ENCODE assay signal across 9 cellular contexts in genomic region chr17:82339634-82340580, GRCh38. TPM values are rescaled to one million over a fixed set of nuclear protein-coding genes. Genes with fewer than 3 reads are reported as not detected.
DNase-seq lines count a peak whose midpoint lies in the region; ATAC-seq and TF ChIP-seq lines count a peak whose summit lies in the region.
"Had no signal": no experiment of that assay in that cellular context is flagged by ENCODE, and none has a peak within 500 bp of the region (broad histone marks: within the 10 kb centered on the region; RNA-seq: fewer than 3 reads in every experiment).

No MANE protein-coding gene starts in this region.

- intact Hi-C loops in activated CD4-positive, alpha-beta memory T cell treated with anti-CD3 and anti-CD28 coated beads for 36 hours (cut with micrococcal nuclease), result no loop called here

- TF ChIP-seq CTCF in cardiac fibroblast (IDR thresholded peaks at IDR 0.05; ENCODE audit: low read depth, low read length) (no peak), mesothelial cell of epicardium (IDR thresholded peaks at IDR 0.05; ENCODE audit: unreplicated experiment) (no peak), upper lobe of left lung (IDR thresholded peaks at IDR 0.05) (no peak)

- no peak for TF ChIP-seq EP300 in upper lobe of left lung (IDR thresholded peaks at IDR 0.05)

- ATAC-seq in upper lobe of left lung (ENCODE audit: low FRiP score in 2 of 2) (peak in 1 of 2 donors; percentile 28), GM21526 (IDR thresholded peaks at IDR 0.05; ENCODE audit: low FRiP score, unreplicated experiment) (no peak)
- ATAC-seq: activated T-cell treated with anti-CD3 and anti-CD28 coated beads, Interleukin-2, amount 50 U/mL, for 4 hours had no signal

- H3K27ac Mint-ChIP-seq in mesothelial cell of epicardium, result peak overlapping the region; percentile 98
- no peak overlapping the region for H3K27ac Mint-ChIP-seq in activated CD4-positive, alpha-beta memory T cell treated with anti-CD3 and anti-CD28 coated beads for 36 hours

- peaks cover 4% of the 10 kb centered on the region for H3K36me3 Mint-ChIP-seq in mesothelial cell of epicardium
- no peaks in the 10 kb centered on the region for H3K36me3 Mint-ChIP-seq in activated CD4-positive, alpha-beta memory T cell treated with anti-CD3 and anti-CD28 coated beads for 36 hours

- H3K27me3 Mint-ChIP-seq in mesothelial cell of epicardium (ENCODE audit: low read depth), result peaks cover 4% of the 10 kb centered on the region
- no peaks in the 10 kb centered on the region for H3K27me3 Mint-ChIP-seq in activated CD4-positive, alpha-beta memory T cell treated with anti-CD3 and anti-CD28 coated beads for 36 hours

- peaks cover 33% of the 10 kb centered on the region for H3K4me1 Mint-ChIP-seq in mesothelial cell of epicardium
- H3K4me1 Mint-ChIP-seq in activated CD4-positive, alpha-beta memory T cell treated with anti-CD3 and anti-CD28 coated beads for 36 hours (ENCODE audit: low read depth), result peaks cover 19% of the 10 kb centered on the region

- no peaks in the 10 kb centered on the region for H3K36me3 ChIP-seq in upper lobe of left lung

- H3K4me3 ChIP-seq in cardiac fibroblast (replicated peaks in 1 of 2; ENCODE audit: low read depth in 2 of 2, low read length in 2 of 2) (peak overlapping the region; percentile 8 to 26), upper lobe of left lung (peak overlapping the region in 3 of 4 donors; percentile 9 to 37 (median 35))

- H3K4me1 ChIP-seq in upper lobe of left lung, result peaks cover 12 to 26% (median 17%) of the 10 kb centered on the region in 4 donors

- peaks cover 4% of the 10 kb centered on the region for H3K9me3 Mint-ChIP-seq in mesothelial cell of epicardium
- peaks cover 6% of the 10 kb centered on the region for H3K9me3 Mint-ChIP-seq in activated CD4-positive, alpha-beta memory T cell treated with anti-CD3 and anti-CD28 coated beads for 36 hours
- H3K9me3 Mint-ChIP-seq: activated T-cell treated with anti-CD3 and anti-CD28 coated beads, Interleukin-2, amount 50 U/mL, for 4 hours had no signal

- no peaks in the 10 kb centered on the region for H3K27me3 ChIP-seq in upper lobe of left lung

- DNase-seq in M059J (ENCODE audit: low read depth), result peak; percentile 52
- DNase-seq in cardiac fibroblast (ENCODE audit: low read depth in 2 of 2), result no peak
- DNase-seq in mesothelial cell of epicardium (ENCODE audit: low spot score in 2 of 2, unreplicated experiment in 2 of 2), result no peak
- DNase-seq in upper lobe of left lung, result no peak
- DNase-seq in activated T-cell treated with anti-CD3 and anti-CD28 coated beads for 4 hours, result no peak
- DNase-seq in activated CD4-positive, alpha-beta memory T cell treated with anti-CD3 and anti-CD28 coated beads for 36 hours, result no peak
- DNase-seq: activated T-cell treated with anti-CD3 and anti-CD28 coated beads, Interleukin-2, amount 50 U/mL, for 4 hours; stimulated activated naive CD4-positive, alpha-beta T cell treated with Interleukin-2 at 50 U/mL for 16 hours had no signal

- CTCF ChIA-PET in activated CD4-positive, alpha-beta memory T cell treated with anti-CD3 and anti-CD28 coated beads for 36 hours (lab: Charles Lee), result no interaction called here

- no peaks in the 10 kb centered on the region for H3K9me3 ChIP-seq in upper lobe of left lung

- no peak for TF ChIP-seq POLR2A in upper lobe of left lung (IDR thresholded peaks at IDR 0.05)

- POLR2A ChIA-PET in activated CD4-positive, alpha-beta memory T cell treated with anti-CD3 and anti-CD28 coated beads for 36 hours (lab: Charles Lee), result no interaction called here

- peak overlapping the region in 2 of 4 donors; percentile 46 to 53 for H3K27ac ChIP-seq in upper lobe of left lung

- peak overlapping the region; percentile 60 for H3K4me3 Mint-ChIP-seq in mesothelial cell of epicardium
- H3K4me3 Mint-ChIP-seq in activated CD4-positive, alpha-beta memory T cell treated with anti-CD3 and anti-CD28 coated beads for 36 hours, result no peak overlapping the region
- H3K4me3 Mint-ChIP-seq: activated T-cell treated with anti-CD3 and anti-CD28 coated beads, Interleukin-2, amount 50 U/mL, for 4 hours had no signal

- 40 to 53% methylated on average over 4 to 9 of the region's 10 CpGs for WGBS in upper lobe of left lung, 2 donors

RNA-seq across cellular contexts. Expression of gene SECTM1, which starts 6.3 kb away (rescaled TPM):
- total RNA-seq in M059J (2014; rRNA removed; shearing (Covaris generic)), result 30.2 and 41.0 TPM in 2 replicates
- total RNA-seq in mesothelial cell of epicardium (5.8 to 7.0 TPM (median 7.0 TPM) in 3 replicates), upper lobe of left lung (10 to 100 TPM; 17.8 to 50.4 (median 36.2) TPM)
- 10 to 100 TPM; 12.2 to 12.7 TPM for total RNA-seq in activated CD4-positive, alpha-beta memory T cell treated with anti-CD3 and anti-CD28 coated beads for 36 hours

RNA-seq across cellular contexts. Expression of gene TEX19, which starts 19.1 kb away (rescaled TPM):
- 0.05 TPM in 1 of 2 replicates, not detected in the other for total RNA-seq in M059J (2014; rRNA removed; shearing (Covaris generic))
- total RNA-seq in mesothelial cell of epicardium (0.16 TPM in 1 of 3 replicates, not detected in the others), upper lobe of left lung (not detected)
- not detected for total RNA-seq in activated CD4-positive, alpha-beta memory T cell treated with anti-CD3 and anti-CD28 coated beads for 36 hours

RNA-seq across cellular contexts. Expression of gene CD7, which starts 22.5 kb away (rescaled TPM):
- total RNA-seq in M059J (2014; rRNA removed; shearing (Covaris generic)), result not detected in 2 replicates
- total RNA-seq in mesothelial cell of epicardium (0.83 to 1.4 TPM (median 1.2 TPM) in 3 replicates), upper lobe of left lung (10 to 100 TPM in 1 of 6 donors, 1 to 10 TPM in 5; 5.2 to 24.7 (median 7.6) TPM)
- 100 to 1,000 TPM; 570 to 574 TPM for total RNA-seq in activated CD4-positive, alpha-beta memory T cell treated with anti-CD3 and anti-CD28 coated beads for 36 hours

RNA-seq across cellular contexts. Expression of gene UTS2R, which starts 31.7 kb away (rescaled TPM):
- total RNA-seq in M059J (2014; rRNA removed; shearing (Covaris generic)), result not detected in 2 replicates
- total RNA-seq in mesothelial cell of epicardium (6.1 to 7.6 TPM (median 6.5 TPM) in 3 replicates), upper lobe of left lung (under 1 TPM in 1 of 6 donors, not detected in 5; 0.39 TPM)
- not detected for total RNA-seq in activated CD4-positive, alpha-beta memory T cell treated with anti-CD3 and anti-CD28 coated beads for 36 hours
- total RNA-seq: activated T-cell treated with anti-CD3 and anti-CD28 coated beads, Interleukin-2, amount 50 U/mL, for 4 hours had no signal

Comparison
In these comparisons a context has a peak if more than half of its experiments do, and no peak if none do; other contexts are left out.
1. RNA of gene CD7, which starts 22.5 kb away (total RNA-seq): 570 to 574 TPM in activated CD4-positive, alpha-beta memory T cell treated with anti-CD3 and anti-CD28 coated beads for 36 hours; 5.2 to 24.7 TPM in upper lobe of left lung, 0.83 to 1.4 TPM in mesothelial cell of epicardium and not detected in M059J; every median in the first group is over 10 times any median in the second.